In the genomic region with DNA sequence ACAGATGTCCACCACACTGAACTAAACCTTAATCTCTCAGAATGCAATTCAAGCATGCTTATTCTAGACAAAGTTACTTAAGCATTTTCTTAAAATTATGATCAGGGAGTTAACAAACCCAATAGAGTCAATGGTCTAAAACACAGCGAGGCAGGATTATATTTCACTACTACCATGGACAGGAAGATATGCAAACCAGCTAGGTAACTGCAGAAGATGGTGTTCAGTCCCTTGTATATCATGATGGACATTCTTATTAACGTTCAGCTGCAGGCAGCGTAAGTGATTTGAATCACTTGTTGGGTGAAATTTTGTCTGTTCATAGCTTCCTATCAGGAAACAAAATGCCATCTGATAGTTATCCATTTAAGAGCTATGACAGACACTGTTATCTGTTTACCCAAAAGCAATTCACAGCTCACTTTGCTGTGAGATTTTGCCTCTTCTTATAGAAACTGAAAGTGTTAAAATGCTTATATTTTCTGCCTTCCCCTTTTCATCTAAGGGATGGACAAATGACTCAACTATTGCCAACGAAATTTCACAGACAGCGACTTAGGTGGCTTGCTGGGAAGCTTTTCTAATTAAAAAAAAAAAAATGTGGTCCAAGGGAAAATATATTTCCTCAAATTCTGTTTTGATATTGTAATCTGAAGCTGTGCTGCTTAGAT, we compare ENCODE assay signal across 13 cellular contexts.
DNase-seq lines count a peak whose midpoint lies in the region; ATAC-seq and TF ChIP-seq lines count a peak whose summit lies in the region.
"Had no signal": no experiment of that assay in that cellular context is flagged by ENCODE, and none has a peak within 500 bp of the region (broad histone marks: within the 10 kb centered on the region; RNA-seq: fewer than 3 reads in every experiment).

No MANE protein-coding gene starts in this region.

- H3K4me1 ChIP-seq in thyroid gland = no peaks in the 10 kb centered on the region

- H3K27ac Mint-ChIP-seq in T-helper 17 cell = no peak overlapping the region
- H3K27ac Mint-ChIP-seq: activated CD4-positive, alpha-beta T cell treated with anti-CD3 and anti-CD28 coated beads for 36 hours; activated naive CD8-positive, alpha-beta T cell; HFFc6 had no signal

- no peak overlapping the region for H3K4me3 Mint-ChIP-seq in T-helper 17 cell
- H3K4me3 Mint-ChIP-seq: activated CD4-positive, alpha-beta T cell treated with anti-CD3 and anti-CD28 coated beads for 36 hours; activated naive CD8-positive, alpha-beta T cell; HFFc6 had no signal

- peaks cover 2% of the 10 kb centered on the region for H3K4me1 Mint-ChIP-seq in T-helper 17 cell
- H3K4me1 Mint-ChIP-seq: activated CD4-positive, alpha-beta T cell treated with anti-CD3 and anti-CD28 coated beads for 36 hours had no signal

- H3K9me3 ChIP-seq in thyroid gland = no peaks in the 10 kb centered on the region
- no peaks in the 10 kb centered on the region for H3K9me3 ChIP-seq in T-helper 17 cell (ENCODE audit: control insufficient read depth, low read length, poor library complexity, severe bottlenecking)

- WGBS in thyroid gland, 2 donors = 81 to 85% methylated on average over 5 of the region's 5 CpGs

- H3K4me3 ChIP-seq in GM12864 (ENCODE audit: low read depth, low read length) (no peak overlapping the region), thyroid gland (replicated peaks in 1 of 3) (no peak overlapping the region)

- no peaks in the 10 kb centered on the region for H3K27me3 ChIP-seq in thyroid gland

- H3K36me3 Mint-ChIP-seq in T-helper 17 cell (ENCODE audit: low read depth) = no peaks in the 10 kb centered on the region
- H3K36me3 Mint-ChIP-seq: activated naive CD8-positive, alpha-beta T cell had no signal

- no peaks in the 10 kb centered on the region for H3K36me3 ChIP-seq in thyroid gland

- intact Hi-C loops in thyroid gland (cut with DNase I) = no loop called here

- H3K27ac ChIP-seq in thyroid gland = no peak overlapping the region

- no peak for TF ChIP-seq POLR2A in thyroid gland (IDR thresholded peaks at IDR 0.05)

- H3K27me3 Mint-ChIP-seq in T-helper 17 cell = no peaks in the 10 kb centered on the region
- H3K27me3 Mint-ChIP-seq: activated CD4-positive, alpha-beta T cell treated with anti-CD3 and anti-CD28 coated beads for 36 hours; activated naive CD8-positive, alpha-beta T cell had no signal

- TF ChIP-seq CTCF in GM12864 (IDR thresholded peaks at IDR 0.05; ENCODE audit: low read depth, low read length, missing control alignments) (no peak), thyroid gland (IDR thresholded peaks at IDR 0.05) (no peak)

- ATAC-seq in GM19397 (IDR thresholded peaks at IDR 0.05; ENCODE audit: unreplicated experiment) (peak; percentile 91), HG02870 (IDR thresholded peaks at IDR 0.05; ENCODE audit: unreplicated experiment) (peak; percentile 93), HG03558 (IDR thresholded peaks at IDR 0.05; ENCODE audit: extremely low read depth, unreplicated experiment) (peak; percentile 85), T-helper 17 cell (no peak)
- ATAC-seq: activated CD4-positive, alpha-beta T cell treated with anti-CD3 and anti-CD28 coated beads for 36 hours had no signal

- DNase-seq in GM12864 (ENCODE audit: low read depth) (peak; percentile 13), middle frontal gyrus (ENCODE audit: extremely low spot score, low spot score) (no peak), thyroid gland (no peak), T-helper 17 cell (no peak), putamen (ENCODE audit: low spot score) (no peak)
- DNase-seq: activated CD4-positive, alpha-beta T cell treated with anti-CD3 and anti-CD28 coated beads for 36 hours; HFFc6; mammary epithelial cell; NCI-H1436 had no signal
